8 cellular contexts compared by ENCODE assay signal in genomic region chr9:136881691-136882108, GRCh38. TPM values are rescaled to one million over a fixed set of nuclear protein-coding genes. Genes with fewer than 3 reads are reported as not detected.
A peak's percentile ranks its signal among the peaks of the same experiment; 100 is the strongest.
DNase-seq lines count a peak whose midpoint lies in the region; ATAC-seq and TF ChIP-seq lines count a peak whose summit lies in the region.
"Had no signal": no experiment of that assay in that cellular context is flagged by ENCODE, and none has a peak within 500 bp of the region (broad histone marks: within the 10 kb centered on the region; RNA-seq: fewer than 3 reads in every experiment).

No MANE protein-coding gene starts in this region.

- peak overlapping the region; percentile 87 for H3K27ac Mint-ChIP-seq in central memory CD8-positive, alpha-beta T cell (ENCODE audit: low read depth)

- no peak overlapping the region for H3K4me3 ChIP-seq in skeletal muscle satellite cell (ENCODE audit: low read length)

- no peaks in the 10 kb centered on the region for H3K27me3 ChIP-seq in skeletal muscle satellite cell (ENCODE audit: control insufficient read depth, insufficient read depth, low read length)
- H3K27me3 ChIP-seq: SJCRH30 had no signal

- H3K27me3 Mint-ChIP-seq in central memory CD8-positive, alpha-beta T cell, result no peaks in the 10 kb centered on the region

- peaks cover 23% of the 10 kb centered on the region for H3K4me1 ChIP-seq in skeletal muscle satellite cell (ENCODE audit: control insufficient read depth, insufficient read depth, low read length)

- TF ChIP-seq CTCF in GM20000 (IDR thresholded peaks at IDR 0.05; ENCODE audit: extremely low read depth, missing control alignments), result no peak

- peak overlapping the region; percentile 89 for H3K4me2 ChIP-seq in skeletal muscle satellite cell (ENCODE audit: low read length)

- H3K4me1 Mint-ChIP-seq in central memory CD8-positive, alpha-beta T cell, result peaks cover 13% of the 10 kb centered on the region

- no peaks in the 10 kb centered on the region for H3K9me3 Mint-ChIP-seq in central memory CD8-positive, alpha-beta T cell

- peak; percentile 68 for DNase-seq in GM20000 (ENCODE audit: low spot score)
- peak; percentile 55 for DNase-seq in SK-N-DZ (ENCODE audit: low spot score)
- DNase-seq in central memory CD8-positive, alpha-beta T cell (ENCODE audit: low spot score in 2 of 2), result no peak
- DNase-seq in NCI-H1436 treated with DMSO at 0.1 percent for 48 hours (lab: John Stamatoyannopoulos, UW), result no peak
- no peak for DNase-seq in mesenteric fat pad (ENCODE audit: low spot score)

- no peaks in the 10 kb centered on the region for H3K9me3 ChIP-seq in skeletal muscle satellite cell (replicated peaks; ENCODE audit: low read length)
- H3K9me3 ChIP-seq: SJCRH30 had no signal

- peaks cover 6% of the 10 kb centered on the region for H3K36me3 Mint-ChIP-seq in central memory CD8-positive, alpha-beta T cell (ENCODE audit: insufficient read depth)

- H3K4me3 Mint-ChIP-seq in central memory CD8-positive, alpha-beta T cell, result peak overlapping the region; percentile 78

- ATAC-seq in central memory CD8-positive, alpha-beta T cell (replicated peaks; ENCODE audit: extremely low read depth, poor library complexity, severe bottlenecking), result no peak
- no peak for ATAC-seq in GM21447 (IDR thresholded peaks at IDR 0.05; ENCODE audit: unreplicated experiment)

- H3K36me3 ChIP-seq in skeletal muscle satellite cell (ENCODE audit: insufficient read depth, low read length), result no peaks in the 10 kb centered on the region
- H3K36me3 ChIP-seq: SJCRH30 had no signal

- H3K9ac ChIP-seq in skeletal muscle satellite cell (ENCODE audit: low read depth, low read length), result no peak overlapping the region

RNA-seq across cellular contexts. Expression of gene TRAF2, which starts 4.6 kb away (rescaled TPM):
- polyA plus RNA-seq in SK-N-DZ (2014; cell fraction: cytosol; rRNA removed), result 37.1 and 39.3 TPM in 2 replicates
- 55.2 and 61.2 TPM in 2 replicates for polyA plus RNA-seq in SK-N-DZ (2014; cell fraction: nucleus; rRNA removed)
- total RNA-seq in skeletal muscle satellite cell (2012; rRNA removed), result 10.6 and 11.6 TPM in 2 replicates
- total RNA-seq in mesenteric fat pad, result 8.8 TPM

RNA-seq across cellular contexts. Expression of gene EDF1, which starts 15.6 kb away (rescaled TPM):
- 448 and 474 TPM in 2 replicates for polyA plus RNA-seq in SK-N-DZ (2014; cell fraction: cytosol; rRNA removed)
- 397 and 472 TPM in 2 replicates for polyA plus RNA-seq in SK-N-DZ (2014; cell fraction: nucleus; rRNA removed)
- total RNA-seq in skeletal muscle satellite cell (2012; rRNA removed), result 209 and 288 TPM in 2 replicates
- 215 TPM for total RNA-seq in mesenteric fat pad

RNA-seq across cellular contexts. Expression of gene MAMDC4, which starts 29.6 kb away (rescaled TPM):
- 3.3 and 5.7 TPM in 2 replicates for polyA plus RNA-seq in SK-N-DZ (2014; cell fraction: cytosol; rRNA removed)
- 151 and 179 TPM in 2 replicates for polyA plus RNA-seq in SK-N-DZ (2014; cell fraction: nucleus; rRNA removed)
- 0.51 and 0.66 TPM in 2 replicates for total RNA-seq in skeletal muscle satellite cell (2012; rRNA removed)
- total RNA-seq in mesenteric fat pad, result 1.6 TPM

RNA-seq across cellular contexts. Expression of gene PHPT1, which starts 32.5 kb away (rescaled TPM):
- polyA plus RNA-seq in SK-N-DZ (2014; cell fraction: cytosol; rRNA removed), result 83.9 and 129 TPM in 2 replicates
- 114 and 184 TPM in 2 replicates for polyA plus RNA-seq in SK-N-DZ (2014; cell fraction: nucleus; rRNA removed)
- total RNA-seq in skeletal muscle satellite cell (2012; rRNA removed), result 63.6 and 65.7 TPM in 2 replicates
- total RNA-seq in mesenteric fat pad, result 89.6 TPM

RNA-seq across cellular contexts. Expression of gene AJM1, which starts 39.4 kb away (rescaled TPM):
- 0.28 and 1.1 TPM in 2 replicates for polyA plus RNA-seq in SK-N-DZ (2014; cell fraction: cytosol; rRNA removed)
- 9.8 and 12.7 TPM in 2 replicates for polyA plus RNA-seq in SK-N-DZ (2014; cell fraction: nucleus; rRNA removed)
- 1.5 TPM in 2 replicates for total RNA-seq in skeletal muscle satellite cell (2012; rRNA removed)
- total RNA-seq in mesenteric fat pad, result 1.00 TPM

Comparison
In these comparisons a context has a peak if more than half of its experiments do, and no peak if none do; other contexts are left out.
1. DNase-seq: peak in GM20000 (single experiment) and SK-N-DZ (single experiment); none in central memory CD8-positive, alpha-beta T cell (0 of 2), NCI-H1436 treated with DMSO at 0.1 percent for 48 hours (single experiment) and mesenteric fat pad (single experiment).